1 cellular context compared by ENCODE assay signal in genomic region chr12:6851921-6852650, GRCh38.
A peak's percentile ranks its signal among the peaks of the same experiment; 100 is the strongest.
TF ChIP-seq lines count a peak whose summit lies in the region.

TSS of gene USP5 (plus strand) at chr12:6852150. CDS start at chr12:6852180, 30 bp downstream.

TF ChIP-seq in HepG2, 621 proteins besides CTCF, POLR2A, EP300 and RAD21 (continued from another document and continues in another):
- TF ChIP-seq ETS1 (CRISPR knock-in tag; IDR thresholded peaks at IDR 0.05) (no peak), ZNF431 (CRISPR knock-in tag; IDR thresholded peaks at IDR 0.05; ENCODE audit: borderline replicate concordance, low read depth) (no peak), ZNF264 (CRISPR knock-in tag; IDR thresholded peaks at IDR 0.05) (no peak), ZHX2 (IDR thresholded peaks at IDR 0.05; ENCODE audit: low read depth) (peak; percentile 76), ZHX2 (CRISPR knock-in tag; IDR thresholded peaks at IDR 0.05; ENCODE audit: borderline replicate concordance) (no peak), MZF1 (CRISPR knock-in tag; IDR thresholded peaks at IDR 0.05; ENCODE audit: borderline replicate concordance) (0 out of 2 replicates have a peak, but pooled peaks have one; percentile 17), ELF3 (CRISPR knock-in tag; IDR thresholded peaks at IDR 0.05) (peak; percentile 72), PATZ1 (CRISPR knock-in tag; IDR thresholded peaks at IDR 0.05) (no peak; the same call in 1 of the 2 replicates), ZNF160 (CRISPR knock-in tag; IDR thresholded peaks at IDR 0.05) (no peak; the same call in 1 of the 2 replicates), ZNF143 (CRISPR knock-in tag; IDR thresholded peaks at IDR 0.05) (peak; percentile 98), ZMYM2 (CRISPR knock-in tag; IDR thresholded peaks at IDR 0.05) (no peak), SNAPC2 (CRISPR knock-in tag; IDR thresholded peaks at IDR 0.05) (peak; percentile 66; the same call in 1 of the 2 replicates), BHLHE40 (IDR thresholded peaks at IDR 0.05; ENCODE audit: low read length) (peak; percentile 67), PRDM15 (CRISPR knock-in tag; IDR thresholded peaks at IDR 0.05) (peak; percentile 81), ZNF335 (CRISPR knock-in tag; IDR thresholded peaks at IDR 0.05) (peak; percentile 97), ZKSCAN1 (IDR thresholded peaks at IDR 0.05; ENCODE audit: low read length) (no peak), PBX3 (CRISPR knock-in tag; IDR thresholded peaks at IDR 0.05; ENCODE audit: borderline replicate concordance) (no peak), RFX5 (IDR thresholded peaks at IDR 0.05; ENCODE audit: low read depth, low read length) (peak; percentile 45; the same call in 1 of the 2 replicates), ARHGAP35 (CRISPR knock-in tag; IDR thresholded peaks at IDR 0.05; ENCODE audit: borderline replicate concordance) (0 out of 2 replicates have a peak, but pooled peaks have one; percentile 38), IKZF4 (CRISPR knock-in tag; IDR thresholded peaks at IDR 0.05; ENCODE audit: borderline replicate concordance, low read depth, not compliant biosample characterization) (no peak), DMTF1 (CRISPR knock-in tag; IDR thresholded peaks at IDR 0.05) (0 out of 2 replicates have a peak, but pooled peaks have one; percentile 1), ZNF547 (CRISPR knock-in tag; IDR thresholded peaks at IDR 0.05) (no peak), ATF3 (CRISPR knock-in tag; IDR thresholded peaks at IDR 0.05) (no peak; the same call in 1 of the 2 replicates), ZMAT5 (CRISPR knock-in tag; IDR thresholded peaks at IDR 0.05; ENCODE audit: borderline replicate concordance, low read depth) (no peak), ZFP90 (CRISPR knock-in tag; IDR thresholded peaks at IDR 0.05; ENCODE audit: borderline replicate concordance) (peak; percentile 40), KLF15 (CRISPR knock-in tag; IDR thresholded peaks at IDR 0.05; ENCODE audit: borderline replicate concordance) (no peak), ZNF382 (CRISPR knock-in tag; IDR thresholded peaks at IDR 0.05; ENCODE audit: borderline replicate concordance) (no peak), ZNF383 (CRISPR knock-in tag; IDR thresholded peaks at IDR 0.05; ENCODE audit: borderline replicate concordance) (peak; percentile 80; the same call in 1 of the 2 replicates), SMC3 (IDR thresholded peaks at IDR 0.05; ENCODE audit: low read length) (no peak), RFX1 (IDR thresholded peaks at IDR 0.05) (no peak), BRD4 (CRISPR knock-in tag; IDR thresholded peaks at IDR 0.05) (no peak), ARID2 (CRISPR knock-in tag; IDR thresholded peaks at IDR 0.05; ENCODE audit: borderline replicate concordance) (no peak), ZNF20 (CRISPR knock-in tag; IDR thresholded peaks at IDR 0.05) (no peak), CHD4 (IDR thresholded peaks at IDR 0.05; ENCODE audit: borderline replicate concordance, low read length) (no peak), ZNF552 (CRISPR knock-in tag; IDR thresholded peaks at IDR 0.05; ENCODE audit: borderline replicate concordance) (no peak), NRL (CRISPR knock-in tag; IDR thresholded peaks at IDR 0.05; ENCODE audit: borderline replicate concordance) (peak; percentile 84), SUZ12 (IDR thresholded peaks at IDR 0.05; ENCODE audit: low read depth, low read length) (peak; percentile 99), MED8 (CRISPR knock-in tag; IDR thresholded peaks at IDR 0.05; ENCODE audit: insufficient replicate concordance) (peak; percentile 25), KLF6 (CRISPR knock-in tag; IDR thresholded peaks at IDR 0.05) (no peak), ZNF44 (CRISPR knock-in tag; IDR thresholded peaks at IDR 0.05) (no peak), RARG (CRISPR knock-in tag; IDR thresholded peaks at IDR 0.05; ENCODE audit: low read depth) (no peak), LBX2 (CRISPR knock-in tag; IDR thresholded peaks at IDR 0.05; ENCODE audit: borderline replicate concordance) (no peak)
